In genomic region chr19:54478677-54479266, GRCh38 we compare ENCODE assay signal across 8 cellular contexts. TPM values are rescaled to one million over a fixed set of nuclear protein-coding genes. Genes with fewer than 3 reads are reported as not detected.
DNase-seq lines count a peak whose midpoint lies in the region; ATAC-seq and TF ChIP-seq lines count a peak whose summit lies in the region.

No MANE protein-coding gene starts in this region.

- H3K27ac Mint-ChIP-seq in naive B cell, result no peak overlapping the region
- H3K27ac Mint-ChIP-seq in stimulated activated memory B cell treated with anti-CD40 and anti-IgM and Interleukin-4, amounts not matched to agents 10 μg/mL and 1 μg/mL and 100 μg/mL, for 72 hours, result no peak overlapping the region

- no peaks in the 10 kb centered on the region for H3K9me3 Mint-ChIP-seq in naive B cell
- no peaks in the 10 kb centered on the region for H3K9me3 Mint-ChIP-seq in stimulated activated memory B cell treated with anti-CD40 and anti-IgM and Interleukin-4, amounts not matched to agents 10 μg/mL and 1 μg/mL and 100 μg/mL, for 72 hours

- DNase-seq in COLO829 (ENCODE audit: low spot score) (peak; percentile 42), GM20000 (ENCODE audit: low spot score) (peak; percentile 55), NCI-H82 treated with DMSO at 0.1 percent for 48 hours (lab: John Stamatoyannopoulos, UW; ENCODE audit: unreplicated experiment) (peak; percentile 34), dedifferentiated amniotic fluid mesenchymal stem cell (ENCODE audit: extremely low spot score) (peak; percentile 43), naive B cell (peak; percentile 50)
- DNase-seq in stimulated activated CD4-positive, alpha-beta T cell treated with anti-CD3 and anti-CD28 coated beads, Interleukin-4, amount 100 ng/mL, for 4 hours, result no peak

- ATAC-seq in naive B cell (ENCODE audit: low read depth in 2 of 2) (peak; percentile 49 to 51), GM21723 (IDR thresholded peaks at IDR 0.05; ENCODE audit: unreplicated experiment) (no peak)
- ATAC-seq in stimulated activated memory B cell treated with anti-CD40 and anti-IgM and Interleukin-4, amounts not matched to agents 10 μg/mL and 1 μg/mL and 100 μg/mL, for 72 hours, result no peak

- H3K36me3 Mint-ChIP-seq in naive B cell, result no peaks in the 10 kb centered on the region
- no peaks in the 10 kb centered on the region for H3K36me3 Mint-ChIP-seq in stimulated activated memory B cell treated with anti-CD40 and anti-IgM and Interleukin-4, amounts not matched to agents 10 μg/mL and 1 μg/mL and 100 μg/mL, for 72 hours

- peak; percentile 45 for TF ChIP-seq CTCF in GM20000 (IDR thresholded peaks at IDR 0.05; ENCODE audit: extremely low read depth, missing control alignments)

- H3K4me3 Mint-ChIP-seq in naive B cell, result no peak overlapping the region
- no peak overlapping the region for H3K4me3 Mint-ChIP-seq in stimulated activated memory B cell treated with anti-CD40 and anti-IgM and Interleukin-4, amounts not matched to agents 10 μg/mL and 1 μg/mL and 100 μg/mL, for 72 hours

- H3K4me1 Mint-ChIP-seq in naive B cell, result peaks cover 15 to 25% (median 17%) of the 10 kb centered on the region in 3 donors
- peaks cover 31% of the 10 kb centered on the region for H3K4me1 Mint-ChIP-seq in stimulated activated memory B cell treated with anti-CD40 and anti-IgM and Interleukin-4, amounts not matched to agents 10 μg/mL and 1 μg/mL and 100 μg/mL, for 72 hours

- peaks cover 36 to 56% (median 37%) of the 10 kb centered on the region in 3 donors for H3K27me3 Mint-ChIP-seq in naive B cell
- peaks cover 90% of the 10 kb centered on the region for H3K27me3 Mint-ChIP-seq in stimulated activated memory B cell treated with anti-CD40 and anti-IgM and Interleukin-4, amounts not matched to agents 10 μg/mL and 1 μg/mL and 100 μg/mL, for 72 hours

RNA-seq across cellular contexts. Expression of gene CDC42EP5, which starts 5.7 kb away (rescaled TPM):
- polyA plus RNA-seq in naive B cell (ENCODE audit: low read depth in 6 of 6), result not detected

RNA-seq across cellular contexts. Expression of gene LENG9, which starts 15.2 kb away (rescaled TPM):
- polyA plus RNA-seq in naive B cell (ENCODE audit: low read depth in 6 of 6), result under 1 TPM in 5 of 6 donors, not detected in 1; 0.20 to 0.62 (median 0.31) TPM

RNA-seq across cellular contexts. Expression of gene LAIR2, which starts 23.9 kb away (rescaled TPM):
- under 1 TPM in 3 of 6 donors, not detected in 3; 0.55 to 0.93 (median 0.66) TPM for polyA plus RNA-seq in naive B cell (ENCODE audit: low read depth in 6 of 6)

RNA-seq across cellular contexts. Expression of gene LENG8, which starts 29.8 kb away (rescaled TPM):
- polyA plus RNA-seq in naive B cell (ENCODE audit: low read depth in 6 of 6), result 10 to 100 TPM in 2 of 6 donors, 1 to 10 TPM in 4; 4.0 to 17.4 (median 8.6) TPM

Comparison
In these comparisons a context has a peak if more than half of its experiments do, and no peak if none do; other contexts are left out.
1. DNase-seq: peak in COLO829 (single experiment), GM20000 (single experiment), NCI-H82 treated with DMSO at 0.1 percent for 48 hours (single experiment), dedifferentiated amniotic fluid mesenchymal stem cell (single experiment) and naive B cell (single experiment); none in stimulated activated CD4-positive, alpha-beta T cell treated with anti-CD3 and anti-CD28 coated beads, Interleukin-4, amount 100 ng/mL, for 4 hours (0 of 2).
2. ATAC-seq: peak in naive B cell (2 of 2); none in stimulated activated memory B cell treated with anti-CD40 and anti-IgM and Interleukin-4, amounts not matched to agents 10 μg/mL and 1 μg/mL and 100 μg/mL, for 72 hours (single experiment) and GM21723 (single experiment).